ENCODE assay signal across 14 cellular contexts in the genomic region with DNA sequence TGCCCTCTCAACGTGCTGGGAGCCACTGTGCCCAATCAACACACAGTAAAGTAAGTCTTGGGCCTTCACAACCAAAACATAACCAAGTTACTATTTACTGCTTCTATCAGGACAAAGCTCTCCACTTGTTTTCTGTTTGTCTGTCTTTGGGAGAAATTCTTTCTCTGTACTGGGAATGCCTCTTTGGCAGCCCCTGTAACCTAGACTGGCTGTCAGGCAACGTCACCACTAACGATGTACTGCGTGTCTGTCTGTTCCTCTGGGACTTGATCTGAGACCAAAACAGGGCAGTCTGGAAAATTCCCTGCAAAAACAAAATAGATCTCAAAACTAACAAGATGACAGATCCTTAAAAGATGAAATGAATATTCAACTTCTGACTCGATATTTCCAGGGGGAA.
DNase-seq lines count a peak whose midpoint lies in the region; ATAC-seq and TF ChIP-seq lines count a peak whose summit lies in the region.
"Had no signal": no experiment of that assay in that cellular context is flagged by ENCODE, and none has a peak within 500 bp of the region (broad histone marks: within the 10 kb centered on the region; RNA-seq: fewer than 3 reads in every experiment).

No MANE protein-coding gene starts in this region.

- no peaks in the 10 kb centered on the region for H3K36me3 ChIP-seq in testis (ENCODE audit: low read depth, missing control alignments)

- H3K27ac ChIP-seq in dorsolateral prefrontal cortex, result peak overlapping the region in 52 of 59 donors; percentile 4 to 84 (median 64)
- H3K27ac ChIP-seq in testis, result peak overlapping the region; percentile 41 to 86

- H3K27me3 Mint-ChIP-seq in activated CD4-positive, alpha-beta T cell treated with anti-CD3 and anti-CD28 coated beads for 36 hours, result no peaks in the 10 kb centered on the region
- no peaks in the 10 kb centered on the region for H3K27me3 Mint-ChIP-seq in mesothelial cell of epicardium (ENCODE audit: low read depth)
- H3K27me3 Mint-ChIP-seq: type B pancreatic cell had no signal

- peaks cover 15% of the 10 kb centered on the region for H3K4me1 ChIP-seq in testis

- H3K36me3 Mint-ChIP-seq in activated CD4-positive, alpha-beta T cell treated with anti-CD3 and anti-CD28 coated beads for 36 hours (ENCODE audit: low read depth), result peaks cover 37% of the 10 kb centered on the region
- peaks cover 65% of the 10 kb centered on the region for H3K36me3 Mint-ChIP-seq in mesothelial cell of epicardium

- H3K9me3 Mint-ChIP-seq in activated CD4-positive, alpha-beta T cell treated with anti-CD3 and anti-CD28 coated beads for 36 hours (ENCODE audit: low read depth), result no peaks in the 10 kb centered on the region
- H3K9me3 Mint-ChIP-seq in mesothelial cell of epicardium, result peaks cover 1% of the 10 kb centered on the region
- H3K9me3 Mint-ChIP-seq: type B pancreatic cell had no signal

- POLR2A ChIA-PET in activated CD4-positive, alpha-beta T cell treated with anti-CD3 and anti-CD28 coated beads for 36 hours (lab: Charles Lee), result no interaction called here

- no peak for TF ChIP-seq POLR2A in testis (IDR thresholded peaks at IDR 0.05)

- H3K27me3 ChIP-seq in dorsolateral prefrontal cortex (no peaks in the 10 kb centered on the region), testis (no peaks in the 10 kb centered on the region)

- no peak for ATAC-seq in activated CD4-positive, alpha-beta T cell treated with anti-CD3 and anti-CD28 coated beads for 36 hours

- intact Hi-C loops in activated CD4-positive, alpha-beta T cell treated with anti-CD3 and anti-CD28 coated beads for 36 hours (cut with DNase I, micrococcal nuclease), result loop anchor here in 1 of 2 experiments (10.0 kb wide), 1 partner anchor 204 kb away; no protein-coding TSS in a partner anchor
- intact Hi-C loops in dorsolateral prefrontal cortex (cut with DNase I), result loop anchor here in 1 of 2 donors (10.0 kb wide), 1 partner anchor 106 kb away; no protein-coding TSS in a partner anchor
- intact Hi-C loops in testis (cut with DNase I; ENCODE audit: low total_unique reads), result no loop called here

- DNase-seq in activated CD4-positive, alpha-beta T cell treated with anti-CD3 and anti-CD28 coated beads for 36 hours, result no peak
- DNase-seq in activated CD4-positive, alpha-beta T cell treated with anti-CD3 and anti-CD28 coated beads, Interleukin-2, amount 50 U/mL, for 1 hour, result no peak
- DNase-seq in dorsolateral prefrontal cortex (no peak), mesothelial cell of epicardium (ENCODE audit: low spot score in 2 of 2, unreplicated experiment in 2 of 2) (no peak), testis (peak; percentile 23), GOT3 (lab: John Stamatoyannopoulos, UW) (no peak), globus pallidus (ENCODE audit: low spot score) (no peak)
- no peak for DNase-seq in effector CD4-positive, alpha-beta T cell
- DNase-seq: amygdala, NCI-H1694, NCI-H82, retina, SHP77 treated with DMSO at 0.1 percent for 48 hours had no signal

- H3K27ac Mint-ChIP-seq in activated CD4-positive, alpha-beta T cell treated with anti-CD3 and anti-CD28 coated beads for 36 hours, result peak overlapping the region; percentile 32
- H3K27ac Mint-ChIP-seq in mesothelial cell of epicardium, result peak overlapping the region; percentile 7
- H3K27ac Mint-ChIP-seq: type B pancreatic cell had no signal

- H3K4me1 Mint-ChIP-seq in activated CD4-positive, alpha-beta T cell treated with anti-CD3 and anti-CD28 coated beads for 36 hours, result peaks cover 3% of the 10 kb centered on the region
- no peaks in the 10 kb centered on the region for H3K4me1 Mint-ChIP-seq in mesothelial cell of epicardium

- no peaks in the 10 kb centered on the region for H3K9me3 ChIP-seq in testis

- no peak overlapping the region for H3K4me3 Mint-ChIP-seq in activated CD4-positive, alpha-beta T cell treated with anti-CD3 and anti-CD28 coated beads for 36 hours
- H3K4me3 Mint-ChIP-seq in mesothelial cell of epicardium, result no peak overlapping the region
- H3K4me3 Mint-ChIP-seq: type B pancreatic cell had no signal

- WGBS in testis, 2 donors, result 57 to 63% methylated on average over 5 of the region's 5 CpGs

- TF ChIP-seq CTCF in dorsolateral prefrontal cortex (IDR thresholded peaks at IDR 0.05 in 54 of 56, conservative IDR thresholded peaks at IDR 0.05 in 2 of 56; ENCODE audit: low read depth in 1 of 56, partially characterized antibody in 56 of 56) (no peak), mesothelial cell of epicardium (IDR thresholded peaks at IDR 0.05; ENCODE audit: unreplicated experiment) (no peak), testis (IDR thresholded peaks at IDR 0.05) (no peak)

- no peak overlapping the region for H3K4me3 ChIP-seq in dorsolateral prefrontal cortex
- no peak overlapping the region for H3K4me3 ChIP-seq in testis

- CTCF ChIA-PET in activated CD4-positive, alpha-beta T cell treated with anti-CD3 and anti-CD28 coated beads for 36 hours (lab: Charles Lee), result interaction anchor here (0.6 to 2.1 kb wide), 3 partner anchors 9 to 330 kb away, joined by 3 to 9 read pairs (median 3); no protein-coding TSS in a partner anchor
